ENCODE assay signal across 8 cellular contexts in genomic region chr9:123349691-123350480, GRCh38. TPM values are rescaled to one million over a fixed set of nuclear protein-coding genes. Genes with fewer than 3 reads are reported as not detected.
DNase-seq lines count a peak whose midpoint lies in the region; ATAC-seq and TF ChIP-seq lines count a peak whose summit lies in the region.

No MANE protein-coding gene starts in this region.

- TF ChIP-seq CTCF in GM12872 (IDR thresholded peaks at IDR 0.05; ENCODE audit: insufficient read depth, low read depth, low read length), result peak; percentile 99

- H3K4me3 ChIP-seq in mesendoderm (ENCODE audit: low read length), result no peak overlapping the region

- no peak overlapping the region for H2BK120ac ChIP-seq in mesendoderm (ENCODE audit: low read depth, low read length)

- no peak overlapping the region for H3K9ac ChIP-seq in mesendoderm (ENCODE audit: low read length)

- H3K27me3 Mint-ChIP-seq in activated CD4-positive, alpha-beta T cell treated with anti-CD3 and anti-CD28 coated beads, Interleukin-2, amount 10 ng/mL, durations not matched to agents 7 days and 5 days, result peaks cover 9% of the 10 kb centered on the region

- no peak overlapping the region for H3K4me3 Mint-ChIP-seq in activated CD4-positive, alpha-beta T cell treated with anti-CD3 and anti-CD28 coated beads, Interleukin-2, amount 10 ng/mL, durations not matched to agents 7 days and 5 days

- no peak overlapping the region for H4K5ac ChIP-seq in mesendoderm (ENCODE audit: low read length)

- no peak overlapping the region for H3K27ac ChIP-seq in mesendoderm (ENCODE audit: low read depth, low read length)

- CTCF ChIA-PET in activated CD4-positive, alpha-beta T cell treated with anti-CD3 and anti-CD28 coated beads, Interleukin-2, amount 10 ng/mL, durations not matched to agents 7 days and 5 days (lab: Charles Lee), result interaction anchor here (0.5 to 1.8 kb wide), 17 partner anchors 10 to 897 kb away, joined by 3 to 19 read pairs (median 4); no protein-coding TSS in a partner anchor

- no peak overlapping the region for H2AK5ac ChIP-seq in mesendoderm (ENCODE audit: low read length)

- no peaks in the 10 kb centered on the region for H3K36me3 ChIP-seq in mesendoderm (ENCODE audit: control insufficient read depth, insufficient read depth, low read length)

- H3K4me2 ChIP-seq in mesendoderm (ENCODE audit: low read length), result peak overlapping the region; percentile 46

- POLR2A ChIA-PET in activated CD4-positive, alpha-beta T cell treated with anti-CD3 and anti-CD28 coated beads, Interleukin-2, amount 10 ng/mL, durations not matched to agents 7 days and 5 days (lab: Charles Lee), result no interaction called here

- no peak overlapping the region for H2BK15ac ChIP-seq in mesendoderm (replicated peaks; ENCODE audit: low read depth)

- peak overlapping the region; percentile 70 for H3K56ac ChIP-seq in mesendoderm (ENCODE audit: low read length)

- no peak overlapping the region for H4K8ac ChIP-seq in mesendoderm (ENCODE audit: low read depth, low read length)

- no peak overlapping the region for H2BK5ac ChIP-seq in mesendoderm (ENCODE audit: low read length)

- ATAC-seq in HG02938 (IDR thresholded peaks at IDR 0.05; ENCODE audit: unreplicated experiment) (peak; percentile 48), GM18873 (IDR thresholded peaks at IDR 0.05; ENCODE audit: low FRiP score, unreplicated experiment) (no peak)

- H3K4me1 Mint-ChIP-seq in activated CD4-positive, alpha-beta T cell treated with anti-CD3 and anti-CD28 coated beads, Interleukin-2, amount 10 ng/mL, durations not matched to agents 7 days and 5 days, result no peaks in the 10 kb centered on the region

- DNase-seq in NCI-H524 treated with DMSO at 0.1 percent for 48 hours (lab: John Stamatoyannopoulos, UW) (peak; percentile 18), dermis blood vessel endothelial cell (peak; percentile 78), mesendoderm (peak; percentile 86)
- peak; percentile 76 for DNase-seq in activated CD4-positive, alpha-beta T cell treated with anti-CD3 and anti-CD28 coated beads, Interleukin-2, amount 10 ng/mL, durations not matched to agents 7 days and 5 days
- DNase-seq in stimulated activated CD8-positive, alpha-beta memory T cell treated with anti-CD3 and anti-CD28 coated beads, Interleukin-7, amount 100 ng/mL, for 24 hours (ENCODE audit: low read depth), result peak; percentile 29

- H3K79me1 ChIP-seq in mesendoderm (ENCODE audit: low read length), result no peaks in the 10 kb centered on the region

- no peak overlapping the region for H3K4ac ChIP-seq in mesendoderm (ENCODE audit: low read depth, low read length)

- H3K23ac ChIP-seq in mesendoderm (ENCODE audit: low read length), result no peak overlapping the region

- H3K27ac Mint-ChIP-seq in activated CD4-positive, alpha-beta T cell treated with anti-CD3 and anti-CD28 coated beads, Interleukin-2, amount 10 ng/mL, durations not matched to agents 7 days and 5 days, result no peak overlapping the region

- no peak overlapping the region for H3K18ac ChIP-seq in mesendoderm (ENCODE audit: low read length)

- WGBS in mesendoderm (ENCODE audit: extremely low coverage, insufficient coverage, low lambda C conversion rate), result no CpG with 5 or more reads among the region's 16 CpGs

- H3K27me3 ChIP-seq in mesendoderm (ENCODE audit: insufficient read depth, low read length, poor library complexity), result no peaks in the 10 kb centered on the region

- H3K36me3 Mint-ChIP-seq in activated CD4-positive, alpha-beta T cell treated with anti-CD3 and anti-CD28 coated beads, Interleukin-2, amount 10 ng/mL, durations not matched to agents 7 days and 5 days (ENCODE audit: low read depth), result no peaks in the 10 kb centered on the region

- no peaks in the 10 kb centered on the region for H3K79me2 ChIP-seq in mesendoderm (ENCODE audit: control insufficient read depth, insufficient read depth, low read length)

- no peaks in the 10 kb centered on the region for H3K4me1 ChIP-seq in mesendoderm (ENCODE audit: control insufficient read depth, low read depth, low read length)

- no peaks in the 10 kb centered on the region for H3K9me3 Mint-ChIP-seq in activated CD4-positive, alpha-beta T cell treated with anti-CD3 and anti-CD28 coated beads, Interleukin-2, amount 10 ng/mL, durations not matched to agents 7 days and 5 days

RNA-seq across cellular contexts. Expression of gene CRB2, which starts 6.1 kb away (rescaled TPM):
- not detected for total RNA-seq in activated CD4-positive, alpha-beta T cell treated with anti-CD3 and anti-CD28 coated beads, Interleukin-2, amount 10 ng/mL, durations not matched to agents 7 days and 5 days
- not detected in 2 replicates for total RNA-seq in dermis blood vessel endothelial cell
- polyA plus RNA-seq in mesendoderm (2013, experiment 1 of 2), result 0.06 TPM
- polyA plus RNA-seq in mesendoderm (2013, experiment 2 of 2), result 0.07 TPM

Comparison
In these comparisons a context has a peak if more than half of its experiments do, and no peak if none do; other contexts are left out.
1. DNase-seq: peak in every context shown above with its lines; median percentile 86 in mesendoderm; 78 in dermis blood vessel endothelial cell; 76 in activated CD4-positive, alpha-beta T cell treated with anti-CD3 and anti-CD28 coated beads, Interleukin-2, amount 10 ng/mL, durations not matched to agents 7 days and 5 days; 29 in stimulated activated CD8-positive, alpha-beta memory T cell treated with anti-CD3 and anti-CD28 coated beads, Interleukin-7, amount 100 ng/mL, for 24 hours; 18 in NCI-H524 treated with DMSO at 0.1 percent for 48 hours.